ENCODE assay signal across 13 cellular contexts in genomic region chr11:64183890-64184289, GRCh38. TPM values are rescaled to one million over a fixed set of nuclear protein-coding genes. Genes with fewer than 3 reads are reported as not detected.
DNase-seq lines count a peak whose midpoint lies in the region; ATAC-seq, FAIRE-seq and TF ChIP-seq lines count a peak whose summit lies in the region.
"Had no signal": no experiment of that assay in that cellular context is flagged by ENCODE, and none has a peak within 500 bp of the region (broad histone marks: within the 10 kb centered on the region; RNA-seq: fewer than 3 reads in every experiment).

No MANE protein-coding gene starts in this region.

- peaks cover 26% of the 10 kb centered on the region for H3K4me1 ChIP-seq in A673 (ENCODE audit: insufficient read depth, low read length, poor library complexity, severe bottlenecking)
- peaks cover 39% of the 10 kb centered on the region for H3K4me1 ChIP-seq in DOHH2 (ENCODE audit: control insufficient read depth, low read length)
- H3K4me1 ChIP-seq in lower lobe of right lung = peaks cover 40% of the 10 kb centered on the region
- peaks cover 36% of the 10 kb centered on the region for H3K4me1 ChIP-seq in testis

- no peaks in the 10 kb centered on the region for H3K9me2 ChIP-seq in DOHH2 (replicated peaks; ENCODE audit: control insufficient read depth, low read length)

- CTCF ChIA-PET in A673 (lab: Charles Lee) = interaction anchor here (0.6 kb wide), 1 partner anchor 27 kb away, joined by 3 read pairs; no protein-coding TSS in a partner anchor

- no peaks in the 10 kb centered on the region; the same call in 1 of the 2 replicates for H3F3A ChIP-seq in DOHH2 (ENCODE audit: control insufficient read depth, insufficient read depth)

- no peak overlapping the region for H3K27ac Mint-ChIP-seq in activated T-helper 1 cell treated with anti-CD3 and anti-CD28 coated beads, Interleukin-12 subunit alpha, Interleukin-12 subunit beta, Interleukin-2, Interleukin-4 antibody, amounts not matched to agents 30 ng/mL and 10 ng/mL and 1 ng/mL, durations not matched to agents 14 hours and 24 hours and 36 hours
- H3K27ac Mint-ChIP-seq: stimulated activated naive B cell treated with anti-CD40 and anti-IgM and Interleukin-4, amounts not matched to agents 10 μg/mL and 1 μg/mL and 100 μg/mL, for 72 hours had no signal

- DNase-seq in A673 (ENCODE audit: low spot score) (no peak), lower lobe of right lung (no peak), GM12891 (ENCODE audit: insufficient read length, low spot score) (no peak), ureter (ENCODE audit: low spot score) (no peak), testis (no peak), RKO (ENCODE audit: low spot score) (no peak)
- no peak for DNase-seq in activated T-helper 1 cell treated with anti-CD3 and anti-CD28 coated beads, Interleukin-12 subunit alpha, Interleukin-12 subunit beta, Interleukin-2, Interleukin-4 antibody, amounts not matched to agents 30 ng/mL and 10 ng/mL and 1 ng/mL, durations not matched to agents 14 hours and 24 hours and 36 hours (ENCODE audit: low spot score)
- DNase-seq: amniotic stem cell; NCI-H1694; stimulated activated naive B cell treated with anti-CD40 and anti-IgM and Interleukin-4, amounts not matched to agents 10 μg/mL and 1 μg/mL and 100 μg/mL, for 72 hours had no signal

- H3K4me3 Mint-ChIP-seq in activated T-helper 1 cell treated with anti-CD3 and anti-CD28 coated beads, Interleukin-12 subunit alpha, Interleukin-12 subunit beta, Interleukin-2, Interleukin-4 antibody, amounts not matched to agents 30 ng/mL and 10 ng/mL and 1 ng/mL, durations not matched to agents 14 hours and 24 hours and 36 hours = peak overlapping the region; percentile 95

- peak overlapping the region; percentile 72 for H3K4me3 ChIP-seq in A673 (ENCODE audit: low read depth, low read length, poor library complexity, severe bottlenecking)
- peak overlapping the region; percentile 95 for H3K4me3 ChIP-seq in DOHH2 (ENCODE audit: low read length)
- H3K4me3 ChIP-seq in lower lobe of right lung = no peak overlapping the region
- no peak overlapping the region for H3K4me3 ChIP-seq in testis

- peaks cover 28% of the 10 kb centered on the region for H3K4me1 Mint-ChIP-seq in activated T-helper 1 cell treated with anti-CD3 and anti-CD28 coated beads, Interleukin-12 subunit alpha, Interleukin-12 subunit beta, Interleukin-2, Interleukin-4 antibody, amounts not matched to agents 30 ng/mL and 10 ng/mL and 1 ng/mL, durations not matched to agents 14 hours and 24 hours and 36 hours (ENCODE audit: low read depth)

- WGBS in testis, 2 donors = 59 to 75% methylated on average over 6 to 7 of the region's 7 CpGs

- no peak for ATAC-seq in lower lobe of right lung
- ATAC-seq: activated CD4-positive, CD25-positive, alpha-beta regulatory T cell treated with anti-CD3 and anti-CD28 coated beads, Interleukin-2, amount 50 U/mL, for 24 hours; stimulated activated naive B cell treated with anti-CD40 and anti-IgM and Interleukin-4, amounts not matched to agents 10 μg/mL and 1 μg/mL and 100 μg/mL, for 72 hours had no signal

- H3K36me3 ChIP-seq in A673 (ENCODE audit: insufficient read depth, low read length, poor library complexity, severe bottlenecking) (peaks cover 8% of the 10 kb centered on the region), DOHH2 (ENCODE audit: control insufficient read depth, low read length) (peaks cover 10% of the 10 kb centered on the region), lower lobe of right lung (no peaks in the 10 kb centered on the region), testis (ENCODE audit: low read depth, missing control alignments) (no peaks in the 10 kb centered on the region)

- no peaks in the 10 kb centered on the region for H3K9me3 Mint-ChIP-seq in activated T-helper 1 cell treated with anti-CD3 and anti-CD28 coated beads, Interleukin-12 subunit alpha, Interleukin-12 subunit beta, Interleukin-2, Interleukin-4 antibody, amounts not matched to agents 30 ng/mL and 10 ng/mL and 1 ng/mL, durations not matched to agents 14 hours and 24 hours and 36 hours
- H3K9me3 Mint-ChIP-seq: stimulated activated naive B cell treated with anti-CD40 and anti-IgM and Interleukin-4, amounts not matched to agents 10 μg/mL and 1 μg/mL and 100 μg/mL, for 72 hours had no signal

- peak overlapping the region; percentile 5 for H3K27ac ChIP-seq in A673 (ENCODE audit: low read depth, low read length, poor library complexity, severe bottlenecking)
- H3K27ac ChIP-seq in DOHH2 (ENCODE audit: low read depth, low read length) = no peak overlapping the region
- H3K27ac ChIP-seq in lower lobe of right lung = peak overlapping the region; percentile 53
- peak overlapping the region in 1 of 2 donors; percentile 23 for H3K27ac ChIP-seq in testis
- H3K27ac ChIP-seq: RWPE1 had no signal

- no peak for TF ChIP-seq POLR2A in GM12891 (IDR thresholded peaks at IDR 0.05; ENCODE audit: low read depth, low read length)
- TF ChIP-seq POLR2A in testis (IDR thresholded peaks at IDR 0.05) = no peak

- no peak for TF ChIP-seq CTCF in A673 (conservative IDR thresholded peaks at IDR 0.05; ENCODE audit: low read depth, low read length)
- no peak for TF ChIP-seq CTCF in DOHH2 (IDR thresholded peaks at IDR 0.05; ENCODE audit: low read depth, low read length, poor library complexity, severe bottlenecking)
- TF ChIP-seq CTCF in lower lobe of right lung (IDR thresholded peaks at IDR 0.05) = no peak
- TF ChIP-seq CTCF in testis (IDR thresholded peaks at IDR 0.05) = no peak

- POLR2A ChIA-PET in A673 (lab: Charles Lee; ENCODE audit: low non-redundant PET) = interaction anchor here (0.6 kb wide), 1 partner anchor 989 kb away, joined by 4 read pairs; no protein-coding TSS in a partner anchor

- H4K20me1 ChIP-seq in DOHH2 (ENCODE audit: control insufficient read depth, insufficient read depth, low read depth, low read length) = 0 out of 2 replicates have a peak, but pooled peaks cover 10% of the 10 kb centered on the region

- peaks cover 12% of the 10 kb centered on the region for H3K36me3 Mint-ChIP-seq in activated T-helper 1 cell treated with anti-CD3 and anti-CD28 coated beads, Interleukin-12 subunit alpha, Interleukin-12 subunit beta, Interleukin-2, Interleukin-4 antibody, amounts not matched to agents 30 ng/mL and 10 ng/mL and 1 ng/mL, durations not matched to agents 14 hours and 24 hours and 36 hours (ENCODE audit: low read depth)

- no peak for FAIRE-seq in GM12891 (lab: Jason Lieb, UNC)

- H3K4me2 ChIP-seq in DOHH2 (ENCODE audit: low read length) = peak overlapping the region; percentile 89

- H3K79me2 ChIP-seq in DOHH2 (ENCODE audit: control insufficient read depth, low read length) = peaks cover 49% of the 10 kb centered on the region

- peaks cover 2% of the 10 kb centered on the region for H3K27me3 Mint-ChIP-seq in activated T-helper 1 cell treated with anti-CD3 and anti-CD28 coated beads, Interleukin-12 subunit alpha, Interleukin-12 subunit beta, Interleukin-2, Interleukin-4 antibody, amounts not matched to agents 30 ng/mL and 10 ng/mL and 1 ng/mL, durations not matched to agents 14 hours and 24 hours and 36 hours (ENCODE audit: insufficient read depth)
- H3K27me3 Mint-ChIP-seq: stimulated activated naive B cell treated with anti-CD40 and anti-IgM and Interleukin-4, amounts not matched to agents 10 μg/mL and 1 μg/mL and 100 μg/mL, for 72 hours had no signal

- no TSS peak for BruUV-seq in A673 (replicated peaks; lab: Mats Ljungman, UMichigan)

- H3K27me3 ChIP-seq in A673 (replicated peaks; ENCODE audit: insufficient read depth, low read depth, low read length, poor library complexity) = no peaks in the 10 kb centered on the region
- H3K27me3 ChIP-seq in DOHH2 (ENCODE audit: control insufficient read depth, low read length) = no peaks in the 10 kb centered on the region
- no peaks in the 10 kb centered on the region for H3K27me3 ChIP-seq in lower lobe of right lung (ENCODE audit: low read depth)
- H3K27me3 ChIP-seq in testis = no peaks in the 10 kb centered on the region

- intact Hi-C loops in A673 (cut with micrococcal nuclease; ENCODE audit: unreplicated experiment) = no loop called here
- intact Hi-C loops in activated T-helper 1 cell treated with anti-CD3 and anti-CD28 coated beads, Interleukin-12 subunit alpha, Interleukin-12 subunit beta, Interleukin-2, Interleukin-4 antibody, amounts not matched to agents 30 ng/mL and 10 ng/mL and 1 ng/mL, durations not matched to agents 14 hours and 24 hours and 36 hours (cut with micrococcal nuclease) = no loop called here
- intact Hi-C loops in lower lobe of right lung (cut with DNase I) = no loop called here
- intact Hi-C loops in testis (cut with DNase I; ENCODE audit: low total_unique reads) = no loop called here

- no peaks in the 10 kb centered on the region for H3K9me3 ChIP-seq in A673 (ENCODE audit: low read depth, low read length, poor library complexity, severe bottlenecking)
- no peaks in the 10 kb centered on the region for H3K9me3 ChIP-seq in DOHH2 (ENCODE audit: control insufficient read depth, insufficient read depth, low read length)
- H3K9me3 ChIP-seq in lower lobe of right lung = no peaks in the 10 kb centered on the region
- no peaks in the 10 kb centered on the region for H3K9me3 ChIP-seq in testis

RNA-seq across cellular contexts. Expression of gene STIP1, which starts 2.1 kb away (rescaled TPM):
- total RNA-seq in A673 (2021) (565 and 577 TPM in 2 replicates), lower lobe of right lung (125 TPM), ureter (119 TPM), testis (100 to 1,000 TPM; 221 to 247 TPM)
- total RNA-seq in activated T-helper 1 cell treated with anti-CD3 and anti-CD28 coated beads, Interleukin-12 subunit alpha, Interleukin-12 subunit beta, Interleukin-2, Interleukin-4 antibody, amounts not matched to agents 30 ng/mL and 10 ng/mL and 1 ng/mL, durations not matched to agents 14 hours and 24 hours and 36 hours = 493 and 495 TPM in 2 replicates
- 115 TPM for polyA plus RNA-seq in GM12891 (2012; ENCODE audit: low read depth, missing spikeins)
- 267 TPM for polyA plus RNA-seq in testis (ENCODE audit: insufficient read depth, low read depth, low replicate concordance)

RNA-seq across cellular contexts. Expression of gene MACROD1, which starts 18.0 kb away (rescaled TPM):
- 28.7 and 32.6 TPM in 2 replicates for total RNA-seq in A673 (2021)
- total RNA-seq in activated T-helper 1 cell treated with anti-CD3 and anti-CD28 coated beads, Interleukin-12 subunit alpha, Interleukin-12 subunit beta, Interleukin-2, Interleukin-4 antibody, amounts not matched to agents 30 ng/mL and 10 ng/mL and 1 ng/mL, durations not matched to agents 14 hours and 24 hours and 36 hours = 17.4 and 20.2 TPM in 2 replicates
- 15.0 TPM for total RNA-seq in lower lobe of right lung
- polyA plus RNA-seq in GM12891 (2012; ENCODE audit: low read depth, missing spikeins) = 3.0 TPM
- total RNA-seq in ureter = 27.3 TPM
- total RNA-seq in testis = 10 to 100 TPM; 13.3 to 15.3 TPM
- 14.1 TPM for polyA plus RNA-seq in testis (ENCODE audit: insufficient read depth, low read depth, low replicate concordance)

RNA-seq across cellular contexts. Expression of gene FERMT3, which starts 22.6 kb away (rescaled TPM):
- total RNA-seq in A673 (2021) (99.3 and 99.4 TPM in 2 replicates), lower lobe of right lung (92.0 TPM), ureter (15.5 TPM), testis (1 to 10 TPM; 7.2 to 8.2 TPM)
- total RNA-seq in activated T-helper 1 cell treated with anti-CD3 and anti-CD28 coated beads, Interleukin-12 subunit alpha, Interleukin-12 subunit beta, Interleukin-2, Interleukin-4 antibody, amounts not matched to agents 30 ng/mL and 10 ng/mL and 1 ng/mL, durations not matched to agents 14 hours and 24 hours and 36 hours = 201 and 211 TPM in 2 replicates
- 98.2 TPM for polyA plus RNA-seq in GM12891 (2012; ENCODE audit: low read depth, missing spikeins)
- 10.9 TPM for polyA plus RNA-seq in testis (ENCODE audit: insufficient read depth, low read depth, low replicate concordance)

RNA-seq across cellular contexts. Expression of gene TRPT1, which starts 42.1 kb away (rescaled TPM):
- total RNA-seq in A673 (2021) = 43.6 and 59.6 TPM in 2 replicates
- 30.3 and 35.5 TPM in 2 replicates for total RNA-seq in activated T-helper 1 cell treated with anti-CD3 and anti-CD28 coated beads, Interleukin-12 subunit alpha, Interleukin-12 subunit beta, Interleukin-2, Interleukin-4 antibody, amounts not matched to agents 30 ng/mL and 10 ng/mL and 1 ng/mL, durations not matched to agents 14 hours and 24 hours and 36 hours
- total RNA-seq in lower lobe of right lung = 27.8 TPM
- polyA plus RNA-seq in GM12891 (2012; ENCODE audit: low read depth, missing spikeins) = 66.1 TPM
- total RNA-seq in ureter = 49.4 TPM
- 10 to 100 TPM; 56.5 to 65.4 TPM for total RNA-seq in testis
- polyA plus RNA-seq in testis (ENCODE audit: insufficient read depth, low read depth, low replicate concordance) = 93.7 TPM

RNA-seq across cellular contexts. Expression of gene NUDT22, which starts 42.2 kb away (rescaled TPM):
- total RNA-seq in A673 (2021) = 72.4 and 73.8 TPM in 2 replicates
- 74.9 and 79.4 TPM in 2 replicates for total RNA-seq in activated T-helper 1 cell treated with anti-CD3 and anti-CD28 coated beads, Interleukin-12 subunit alpha, Interleukin-12 subunit beta, Interleukin-2, Interleukin-4 antibody, amounts not matched to agents 30 ng/mL and 10 ng/mL and 1 ng/mL, durations not matched to agents 14 hours and 24 hours and 36 hours
- 45.0 TPM for total RNA-seq in lower lobe of right lung
- 68.6 TPM for polyA plus RNA-seq in GM12891 (2012; ENCODE audit: low read depth, missing spikeins)
- total RNA-seq in ureter = 82.7 TPM
- 10 to 100 TPM; 50.9 to 52.7 TPM for total RNA-seq in testis
- 19.0 TPM for polyA plus RNA-seq in testis (ENCODE audit: insufficient read depth, low read depth, low replicate concordance)

Comparison
In these comparisons a context has a peak if more than half of its experiments do, and no peak if none do; other contexts are left out.
1. H3K4me3 ChIP-seq: peak in A673 (single experiment) and DOHH2 (single experiment); none in lower lobe of right lung (single experiment) and testis (0 of 2).